Comparison of ENCODE assay signal across 34 cellular contexts in the genomic region with DNA sequence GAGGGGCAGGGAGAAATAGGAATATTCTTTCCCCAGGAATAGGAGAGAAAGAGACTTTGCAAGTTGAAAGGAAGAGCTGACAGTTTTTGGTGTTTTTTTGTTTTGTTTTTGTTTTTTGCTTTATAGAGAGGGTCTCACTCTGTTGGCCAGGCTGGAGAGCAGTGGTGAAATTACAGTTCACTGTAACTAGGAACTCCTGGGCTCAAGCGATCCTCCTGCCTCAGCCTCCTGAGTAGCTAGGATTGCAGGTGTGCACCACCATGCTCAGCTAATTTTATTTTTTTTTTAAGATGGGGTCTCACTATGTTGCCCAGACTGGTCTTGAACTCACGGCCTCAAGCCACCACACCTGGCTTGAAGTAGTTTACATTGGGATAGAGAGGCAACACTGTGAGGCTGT. TPM values are rescaled to one million over a fixed set of nuclear protein-coding genes. Genes with fewer than 3 reads are reported as not detected.
DNase-seq lines count a peak whose midpoint lies in the region; ATAC-seq, FAIRE-seq and TF ChIP-seq lines count a peak whose summit lies in the region.
"Had no signal": no experiment of that assay in that cellular context is flagged by ENCODE, and none has a peak within 500 bp of the region (broad histone marks: within the 10 kb centered on the region; RNA-seq: fewer than 3 reads in every experiment).

No MANE protein-coding gene starts in this region.

- no peak overlapping the region for H3K27ac ChIP-seq in HepG2 (ENCODE audit: extremely low read length, insufficient read depth, low read length)
- H3K27ac ChIP-seq in right lobe of liver: no peak overlapping the region
- H3K27ac ChIP-seq in HEK293 (ENCODE audit: extremely low read depth, low read depth, low read length): no peak overlapping the region
- H3K27ac ChIP-seq in K562 (ENCODE audit: extremely low read depth, low read depth, low read length): no peak overlapping the region
- H3K27ac ChIP-seq in upper lobe of left lung: no peak overlapping the region
- H3K27ac ChIP-seq: 22Rv1; A549; BLaER1; BLaER1 treated with 17β-estradiol and CSF1 and Interleukin-3, amounts not matched to agents 10 nM and 100 nM; C4-2B had no signal

- BruUV-seq in HepG2 (replicated peaks; lab: Mats Ljungman, UMichigan): no TSS peak
- BruUV-seq in K562 (replicated peaks; lab: Mats Ljungman, UMichigan): no TSS peak

- TF ChIP-seq RAD21 in HepG2 (CRISPR knock-in tag; IDR thresholded peaks at IDR 0.05) (no peak), K562 (CRISPR knock-in tag; conservative IDR thresholded peaks at IDR 0.05 in 1 of 2, IDR thresholded peaks at IDR 0.05 in 1 of 2) (no peak)

- H2AFZ ChIP-seq in HepG2 (ENCODE audit: low read length): no peak overlapping the region
- no peak overlapping the region for H2AFZ ChIP-seq in K562 (ENCODE audit: low read depth, low read length)

- TF ChIP-seq POLR2A in HepG2 (IDR thresholded peaks at IDR 0.05; ENCODE audit: insufficient read depth in 1 of 2, low read depth in 2 of 2, low read length in 2 of 2) (no peak), right lobe of liver (IDR thresholded peaks at IDR 0.05) (no peak), K562 (conservative IDR thresholded peaks at IDR 0.05) (no peak), upper lobe of left lung (IDR thresholded peaks at IDR 0.05) (no peak)

- H3K79me2 ChIP-seq in HepG2 (ENCODE audit: insufficient read depth, low read length): no peaks in the 10 kb centered on the region
- no peaks in the 10 kb centered on the region for H3K79me2 ChIP-seq in K562 (ENCODE audit: control insufficient read depth, insufficient read depth, low read length)

- H3K4me1 ChIP-seq in HepG2 (ENCODE audit: insufficient read depth, low read length): no peaks in the 10 kb centered on the region
- no peaks in the 10 kb centered on the region for H3K4me1 ChIP-seq in right lobe of liver
- no peaks in the 10 kb centered on the region for H3K4me1 ChIP-seq in HEK293 (ENCODE audit: control insufficient read depth, insufficient read depth, low read length)
- no peaks in the 10 kb centered on the region for H3K4me1 ChIP-seq in K562 (replicated peaks in 1 of 2; ENCODE audit: control insufficient read depth in 2 of 2, insufficient read depth in 2 of 2, low read length in 2 of 2)
- H3K4me1 ChIP-seq in upper lobe of left lung: no peaks in the 10 kb centered on the region
- H3K4me1 ChIP-seq: A549, BE2C, BLaER1 had no signal

- H3K9me1 ChIP-seq in K562 (ENCODE audit: control insufficient read depth, insufficient read depth, low read length): no peaks in the 10 kb centered on the region

- no peak overlapping the region for H3K9ac ChIP-seq in HepG2 (ENCODE audit: insufficient read depth, low read depth, low read length)
- H3K9ac ChIP-seq in K562 (ENCODE audit: insufficient read depth in 1 of 2, low read depth in 2 of 2, low read length in 2 of 2): no peak overlapping the region
- H3K9ac ChIP-seq: BLaER1; BLaER1 treated with 17β-estradiol and CSF1 and Interleukin-3, amounts not matched to agents 10 nM and 100 nM had no signal

- in situ Hi-C loops in HepG2 (cut with HindIII; ENCODE audit: extremely low pct_ligation_motif_present, low pct_unique_long_range_greater_than_20kb): no loop called here
- in situ Hi-C loops in K562 (cut with MboI): loop anchor here (25.0 kb wide), 1 partner anchor 423 kb away; no protein-coding TSS in a partner anchor

- CTCF ChIA-PET in HepG2 (lab: Yijun Ruan, JAX; ENCODE audit: low intra/inter-chr PET ratio, low total read pairs): no interaction called here
- CTCF ChIA-PET in HEK293 (lab: Yijun Ruan, JAX): interaction anchor here (1.3 kb wide), 1 partner anchor 11 kb away, joined by 5 read pairs; no protein-coding TSS in a partner anchor
- CTCF ChIA-PET in K562 (lab: Yijun Ruan, JAX; ENCODE audit: low intra/inter-chr PET ratio): no interaction called here

- H3K9me3 ChIP-seq in HepG2 (ENCODE audit: low read length) (no peaks in the 10 kb centered on the region), right lobe of liver (no peaks in the 10 kb centered on the region), HEK293 (ENCODE audit: control insufficient read depth, insufficient read depth, low read depth, low read length) (no peaks in the 10 kb centered on the region), K562 (replicated peaks; ENCODE audit: control insufficient read depth, insufficient read depth, low read depth, low read length) (no peaks in the 10 kb centered on the region), upper lobe of left lung (no peaks in the 10 kb centered on the region)
- H3K9me3 ChIP-seq: A549; BE2C; BLaER1; BLaER1 treated with 17β-estradiol and CSF1 and Interleukin-3, amounts not matched to agents 10 nM and 100 nM; Caco-2 had no signal

- no peak for ATAC-seq in HepG2
- ATAC-seq in right lobe of liver: no peak
- no peak for ATAC-seq in K562
- ATAC-seq in upper lobe of left lung (ENCODE audit: low FRiP score in 2 of 2): no peak
- ATAC-seq in GM18861 (IDR thresholded peaks at IDR 0.05; ENCODE audit: unreplicated experiment): no peak
- ATAC-seq: A549; CD8-positive, alpha-beta T cell had no signal

- TF ChIP-seq EP300 in HepG2 (IDR thresholded peaks at IDR 0.05; ENCODE audit: low read depth in 2 of 2, low read length in 2 of 2) (no peak), HepG2 (CRISPR knock-in tag; IDR thresholded peaks at IDR 0.05; ENCODE audit: borderline replicate concordance) (no peak), K562 (IDR thresholded peaks at IDR 0.05; ENCODE audit: low read length) (no peak), upper lobe of left lung (IDR thresholded peaks at IDR 0.05) (no peak)

- TF ChIP-seq CTCF in HepG2 (CRISPR knock-in tag; IDR thresholded peaks at IDR 0.05) (no peak), right lobe of liver (IDR thresholded peaks at IDR 0.05) (no peak), HEK293 (tag by site-specific recombination; IDR thresholded peaks at IDR 0.05) (no peak), K562 (IDR thresholded peaks at IDR 0.05 in 2 of 3, conservative IDR thresholded peaks at IDR 0.05 in 1 of 3; ENCODE audit: insufficient read depth in 2 of 3, low read depth in 1 of 3, low read length in 3 of 3) (no peak), upper lobe of left lung (IDR thresholded peaks at IDR 0.05) (no peak)

- intact Hi-C loops in HepG2 (cut with micrococcal nuclease; ENCODE audit: unreplicated experiment) (no loop called here), right lobe of liver (cut with DNase I) (no loop called here), K562 (cut with micrococcal nuclease) (no loop called here)

- POLR2A ChIA-PET in HepG2 (lab: Yijun Ruan, JAX): no interaction called here
- POLR2A ChIA-PET in HEK293 (lab: Yijun Ruan, JAX): no interaction called here
- POLR2A ChIA-PET in K562 (lab: Yijun Ruan, JAX): no interaction called here

- peaks cover 0 to 3% of the 10 kb centered on the region in 2 experiments; a peak in 1 of 5 replicates for H3K27me3 ChIP-seq in HepG2 (ENCODE audit: control insufficient read depth in 1 of 2, insufficient read depth in 2 of 2, low read length in 2 of 2)
- H3K27me3 ChIP-seq in right lobe of liver: no peaks in the 10 kb centered on the region
- H3K27me3 ChIP-seq in K562 (ENCODE audit: control insufficient read depth in 2 of 2, insufficient read depth in 2 of 2, low read length in 2 of 2): peaks cover 0 to 3% of the 10 kb centered on the region in 2 experiments; a peak in 2 of 5 replicates
- H3K27me3 ChIP-seq in upper lobe of left lung: no peaks in the 10 kb centered on the region
- H3K27me3 ChIP-seq: BE2C; BLaER1; BLaER1 treated with 17β-estradiol and CSF1 and Interleukin-3, amounts not matched to agents 10 nM and 100 nM had no signal

- DNase-seq in HepG2 (ENCODE audit: low spot score) (no peak), right lobe of liver (no peak), K562 (ENCODE audit: extremely low read depth in 1 of 4, low spot score in 3 of 4) (no peak), upper lobe of left lung (no peak)
- DNase-seq: 8988T; ACHN; AML-193; BE2C; C1 segment of cervical spinal cord; Caco-2; Calu3; CD4-positive, alpha-beta memory T cell; CD4-positive, alpha-beta T cell; CD4-positive, CD25-positive, alpha-beta regulatory T cell; CD8-positive, alpha-beta memory T cell; CD8-positive, alpha-beta T cell; COR-L47; DMS 273 treated with DMSO at 0.1 percent for 48 hours; DMS153; DMS53; DMS79; DMS79 treated with DMSO at 0.1 percent for 48 hours; DND-41; EL had no signal

- no peaks in the 10 kb centered on the region; the same call in 1 of the 2 replicates for H4K20me1 ChIP-seq in HepG2 (ENCODE audit: insufficient read depth, low read length)
- no peaks in the 10 kb centered on the region for H4K20me1 ChIP-seq in K562 (replicated peaks; ENCODE audit: control insufficient read depth, insufficient read depth, low read length)
- H4K20me1 ChIP-seq: BLaER1; BLaER1 treated with 17β-estradiol and CSF1 and Interleukin-3, amounts not matched to agents 10 nM and 100 nM had no signal

- FAIRE-seq in HepG2 (lab: Jason Lieb, UNC) (no peak), K562 (lab: Jason Lieb, UNC) (no peak)
- FAIRE-seq: A204.1, A549, D721Med had no signal

- WGBS in HepG2 (ENCODE audit: low lambda C conversion rate): 0% methylated on average over 2 of the region's 2 CpGs
- 89% methylated on average over 2 of the region's 2 CpGs for WGBS in right lobe of liver (ENCODE audit: insufficient coverage, low coverage, low lambda C conversion rate, missing lambda C conversion rate)
- WGBS in K562 (ENCODE audit: insufficient coverage, low coverage, missing lambda C conversion rate): 4% methylated on average over 2 of the region's 2 CpGs
- WGBS in upper lobe of left lung, 2 donors: 95 to 96% methylated on average over 2 of the region's 2 CpGs

- H3K36me3 ChIP-seq in HepG2 (replicated peaks in 1 of 2; ENCODE audit: control insufficient read depth in 1 of 2, insufficient read depth in 2 of 2, low read length in 2 of 2): no peaks in the 10 kb centered on the region
- no peaks in the 10 kb centered on the region for H3K36me3 ChIP-seq in right lobe of liver
- no peaks in the 10 kb centered on the region for H3K36me3 ChIP-seq in HEK293 (ENCODE audit: control insufficient read depth in 2 of 2, insufficient read depth in 1 of 2, low read length in 2 of 2)
- H3K36me3 ChIP-seq in K562 (ENCODE audit: control insufficient read depth, insufficient read depth, low read length): no peaks in the 10 kb centered on the region
- H3K36me3 ChIP-seq in upper lobe of left lung: no peaks in the 10 kb centered on the region
- H3K36me3 ChIP-seq: BE2C; BLaER1; BLaER1 treated with 17β-estradiol and CSF1 and Interleukin-3, amounts not matched to agents 10 nM and 100 nM had no signal

- H3K4me2 ChIP-seq in HepG2 (ENCODE audit: low read depth, low read length): no peak overlapping the region
- H3K4me2 ChIP-seq in K562 (ENCODE audit: insufficient read depth, low read length): no peak overlapping the region
- H3K4me2 ChIP-seq: A549, BLaER1 had no signal

- H3K4me3 ChIP-seq in HepG2 (replicated peaks in 1 of 3; ENCODE audit: insufficient read depth in 1 of 3, low read depth in 2 of 3, low read length in 3 of 3) (no peak overlapping the region), right lobe of liver (no peak overlapping the region), HEK293 (ENCODE audit: low read depth, low read length) (no peak overlapping the region), K562 (no peak overlapping the region), upper lobe of left lung (no peak overlapping the region)
- H3K4me3 ChIP-seq: A549; BLaER1; BLaER1 treated with 17β-estradiol and CSF1 and Interleukin-3, amounts not matched to agents 10 nM and 100 nM had no signal

RNA-seq across cellular contexts. Expression of gene L3MBTL3, which starts 8.0 kb away (rescaled TPM):
- total RNA-seq in HepG2 (2016; rRNA removed; fragmentation: Illumina TruSeq; extraction: Trizol): 2.5 and 4.1 TPM in 2 replicates
- total RNA-seq in HepG2 (2016; cell fraction: cytosol; rRNA removed; fragmentation: Illumina TruSeq; extraction: Trizol; ENCODE audit: low read depth): 1.3 and 1.4 TPM in 2 replicates
- total RNA-seq in HepG2 (2016; cell fraction: insoluble cytoplasmic fraction; rRNA removed; fragmentation: Illumina TruSeq; extraction: Trizol): 2.3 and 3.2 TPM in 2 replicates
- total RNA-seq in HepG2 (2016; cell fraction: membrane; rRNA removed; fragmentation: Illumina TruSeq; extraction: Trizol): 1.9 and 2.3 TPM in 2 replicates
- total RNA-seq in HepG2 (2016; cell fraction: nucleus; rRNA removed; fragmentation: Illumina TruSeq; extraction: Trizol): 3.9 and 4.0 TPM in 2 replicates
- polyA plus RNA-seq in HepG2 (2011; rRNA removed): 1.2 and 1.5 TPM in 2 replicates
- polyA plus RNA-seq in HepG2 (2011; cell fraction: cytosol; rRNA removed): 0.39 and 0.87 TPM in 2 replicates
- 1.3 and 3.9 TPM in 2 replicates for polyA plus RNA-seq in HepG2 (2011; cell fraction: nucleus; rRNA removed)
- polyA plus RNA-seq in HepG2 (2012): 1.0 and 1.7 TPM in 2 replicates
- polyA plus RNA-seq in HepG2 (2016; cell fraction: cytosol; fragmentation: Illumina TruSeq; extraction: Trizol; ENCODE audit: low read depth): 0.12 and 0.37 TPM in 2 replicates
- polyA plus RNA-seq in HepG2 (2016; cell fraction: insoluble cytoplasmic fraction; fragmentation: Illumina TruSeq; extraction: Trizol; ENCODE audit: low read depth): 2.2 TPM in 2 replicates
- 0.26 and 0.31 TPM in 2 replicates for polyA plus RNA-seq in HepG2 (2016; cell fraction: membrane; fragmentation: Illumina TruSeq; extraction: Trizol; ENCODE audit: low read depth)
- polyA plus RNA-seq in HepG2 (2016; cell fraction: nucleus; fragmentation: Illumina TruSeq; extraction: Trizol; ENCODE audit: insufficient read depth, low read depth): 3.6 and 4.0 TPM in 2 replicates
- 0.70 and 2.3 TPM in 2 replicates for polyA minus RNA-seq in HepG2 (2011; rRNA and poly(A)+ RNA removed; ENCODE audit: low replicate concordance)
- polyA minus RNA-seq in HepG2 (2011; cell fraction: cytosol; rRNA and poly(A)+ RNA removed): 0.70 and 1.1 TPM in 2 replicates
- 3.5 and 5.1 TPM in 2 replicates for polyA minus RNA-seq in HepG2 (2011; cell fraction: nucleus; rRNA and poly(A)+ RNA removed)
- total RNA-seq in right lobe of liver: 10 to 100 TPM in 1 of 6 experiments, 1 to 10 TPM in 5; 3.0 to 13.2 (median 7.2) TPM
- 6.6 and 24.9 TPM in 2 replicates for total RNA-seq in K562 (2011; cell fraction: chromatin; rRNA removed; ENCODE audit: low replicate concordance)
- total RNA-seq in K562 (2011; cell fraction: nucleolus; rRNA removed): 3.2 and 6.4 TPM in 2 replicates
- 3.6 and 10.3 TPM in 2 replicates for total RNA-seq in K562 (2011; cell fraction: nucleoplasm; rRNA removed)
- 2.3 TPM in 2 replicates for total RNA-seq in K562 (2014; rRNA removed)
- 5.2 and 5.3 TPM in 2 replicates for total RNA-seq in K562 (2014; rRNA removed; fragmentation: Illumina TruSeq; extraction: Trizol)
- total RNA-seq in K562 (2015; rRNA removed; fragmentation: Illumina TruSeq; extraction: Trizol): 3.7 and 4.5 TPM in 2 replicates
- total RNA-seq in K562 (2021): 5.7 and 5.9 TPM in 2 replicates
- polyA plus RNA-seq in K562 (2011; rRNA removed): 5.1 and 6.9 TPM in 2 replicates
- polyA plus RNA-seq in K562 (2011; cell fraction: cytosol; rRNA removed): 1.0 and 2.3 TPM in 2 replicates
- polyA plus RNA-seq in K562 (2011; cell fraction: nucleus; rRNA removed): 14.6 and 18.2 TPM in 2 replicates
- polyA plus RNA-seq in K562 (2012): 3.1 and 3.4 TPM in 2 replicates
- 4.9 and 6.1 TPM in 2 replicates for polyA plus RNA-seq in K562 (2014; fragmentation: Illumina TruSeq; extraction: Trizol)
- 1 to 10 TPM in 1 of 2 experiments, under 1 TPM in 1; 0.83 to 5.4 TPM for polyA plus RNA-seq in K562 (2014; fragmentation: Nextera tagmentation; extraction: Ambion mirVana)
- 6.6 and 8.1 TPM in 2 replicates for polyA plus RNA-seq in K562 (2014; rRNA removed)
- polyA minus RNA-seq in K562 (2011; rRNA and poly(A)+ RNA removed): 3.5 and 6.2 TPM in 2 replicates
- 2.1 and 3.9 TPM in 2 replicates for polyA minus RNA-seq in K562 (2011; cell fraction: cytosol; rRNA and poly(A)+ RNA removed)
- 5.5 and 7.3 TPM in 2 replicates for polyA minus RNA-seq in K562 (2011; cell fraction: nucleus; rRNA and poly(A)+ RNA removed)
- total RNA-seq in upper lobe of left lung: 1 to 10 TPM; 3.2 to 9.3 (median 6.5) TPM
- total RNA-seq: Daoy had no signal

Comparison
In these comparisons a context has a peak if more than half of its experiments do, and no peak if none do; other contexts are left out.
1. Of the 241 proteins assayed by ChIP-seq in both HepG2 and K562: peak only in HepG2: none; only in K562: none; in both: ZNF121; in neither: 240.